Comparison of ENCODE assay signal across 21 cellular contexts in the genomic region with DNA sequence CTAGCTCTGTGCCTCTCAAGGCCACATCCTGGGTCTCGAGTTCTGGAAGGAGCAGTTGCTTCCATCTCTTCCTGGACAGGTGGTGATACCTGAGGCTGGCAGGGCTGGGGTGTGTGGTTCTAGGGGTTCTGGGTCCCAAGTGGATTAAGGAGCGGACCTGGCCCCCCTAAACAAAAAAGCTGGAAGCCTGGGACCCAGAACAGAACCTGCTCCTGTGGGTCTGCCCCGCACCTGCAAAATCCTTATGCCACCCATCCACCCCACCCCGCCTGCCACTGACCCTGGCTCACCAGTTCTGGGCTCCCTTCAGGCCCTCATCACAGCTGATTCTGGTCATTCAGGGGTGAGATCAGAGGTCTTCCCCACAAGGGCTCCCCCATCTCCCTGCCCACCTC. TPM values are rescaled to one million over a fixed set of nuclear protein-coding genes. Genes with fewer than 3 reads are reported as not detected.
DNase-seq lines count a peak whose midpoint lies in the region; ATAC-seq and TF ChIP-seq lines count a peak whose summit lies in the region.
"Had no signal": no experiment of that assay in that cellular context is flagged by ENCODE, and none has a peak within 500 bp of the region (broad histone marks: within the 10 kb centered on the region; RNA-seq: fewer than 3 reads in every experiment).

No MANE protein-coding gene starts in this region.

- H3K27me3 Mint-ChIP-seq in activated T-helper 17 cell treated with anti-CD3 and anti-CD28 coated beads, Interleukin-2, amount 50 U/mL, for 72 hours, result no peaks in the 10 kb centered on the region

- WGBS in neuronal stem cell (ENCODE audit: extremely low coverage in 2 of 2, insufficient read length in 2 of 2, insufficient replicate concordance in 1 of 2), 2 donors, result no CpG with 5 or more reads among the region's 4 CpGs
- 96 to 97% methylated on average over 2 to 4 of the region's 4 CpGs for WGBS in GM23248 (ENCODE audit: low coverage in 1 of 2, low lambda C conversion rate in 2 of 2, missing lambda C conversion rate in 2 of 2), 2 experiments

- H4K20me1 ChIP-seq in MM.1S (ENCODE audit: insufficient read depth, low read length) (no peaks in the 10 kb centered on the region), GM23248 (ENCODE audit: insufficient read depth) (no peaks in the 10 kb centered on the region)

- no peak overlapping the region for H3K4me3 Mint-ChIP-seq in activated T-helper 17 cell treated with anti-CD3 and anti-CD28 coated beads, Interleukin-2, amount 50 U/mL, for 72 hours
- H3K4me3 Mint-ChIP-seq: mesothelial cell of epicardium, neural crest cell had no signal

- H3K4me1 ChIP-seq in neuronal stem cell (ENCODE audit: control insufficient read depth in 2 of 2, insufficient read depth in 1 of 2, low read depth in 1 of 2, low read length in 2 of 2), result peaks cover 4 to 5% of the 10 kb centered on the region in 2 donors
- no peaks in the 10 kb centered on the region for H3K4me1 ChIP-seq in MM.1S (ENCODE audit: low read length)
- H3K4me1 ChIP-seq in GM23248 (ENCODE audit: insufficient read depth), result peaks cover 26% of the 10 kb centered on the region
- H3K4me1 ChIP-seq: foreskin keratinocyte, transverse colon had no signal

- H3K9ac ChIP-seq in neuronal stem cell (ENCODE audit: low read depth, low read length, poor library complexity) (no peak overlapping the region), MM.1S (ENCODE audit: low read length) (no peak overlapping the region), GM23248 (no peak overlapping the region)

- H3K9me2 ChIP-seq in MM.1S (replicated peaks; ENCODE audit: insufficient read depth, low read length), result no peaks in the 10 kb centered on the region
- H3K9me2 ChIP-seq in GM23248 (ENCODE audit: insufficient read depth), result no peaks in the 10 kb centered on the region

- H3K27me3 ChIP-seq in neuronal stem cell (ENCODE audit: control insufficient read depth in 3 of 3, insufficient read depth in 3 of 3, low read depth in 1 of 3, low read length in 3 of 3), result no peaks in the 10 kb centered on the region
- H3K27me3 ChIP-seq in MM.1S (replicated peaks; ENCODE audit: insufficient read depth, low read length), result no peaks in the 10 kb centered on the region
- H3K27me3 ChIP-seq in GM23248 (replicated peaks; ENCODE audit: insufficient read depth), result no peaks in the 10 kb centered on the region
- H3K27me3 ChIP-seq: cardiac muscle cell, foreskin keratinocyte, transverse colon had no signal

- H3K4me1 Mint-ChIP-seq in activated T-helper 17 cell treated with anti-CD3 and anti-CD28 coated beads, Interleukin-2, amount 50 U/mL, for 72 hours, result peaks cover 20% of the 10 kb centered on the region

- H3K14ac ChIP-seq in neuronal stem cell (ENCODE audit: low read length), result no peak overlapping the region

- in situ Hi-C loops in GM23248 (cut with MboI), result no loop called here

- no peak overlapping the region for H3K23ac ChIP-seq in neuronal stem cell (ENCODE audit: low read depth, low read length, poor library complexity)

- no peak overlapping the region for H4K91ac ChIP-seq in neuronal stem cell (ENCODE audit: low read depth, low read length, poor library complexity)

- H3F3A ChIP-seq in MM.1S (ENCODE audit: insufficient read depth, low read length), result no peaks in the 10 kb centered on the region
- H3F3A ChIP-seq in GM23248 (ENCODE audit: insufficient read depth), result peaks cover 25% of the 10 kb centered on the region; the same call in 1 of the 2 replicates

- H3K4ac ChIP-seq in neuronal stem cell (ENCODE audit: low read length), result no peak overlapping the region

- H3K9me3 Mint-ChIP-seq in activated T-helper 17 cell treated with anti-CD3 and anti-CD28 coated beads, Interleukin-2, amount 50 U/mL, for 72 hours, result no peaks in the 10 kb centered on the region
- H3K9me3 Mint-ChIP-seq: mesothelial cell of epicardium, neural crest cell had no signal

- TF ChIP-seq CTCF in MM.1S (IDR thresholded peaks at IDR 0.05; ENCODE audit: low read length), result no peak

- no peak overlapping the region for H2BK15ac ChIP-seq in neuronal stem cell (ENCODE audit: low read length)

- H3K27ac ChIP-seq in neuronal stem cell (replicated peaks; ENCODE audit: low read length) (no peak overlapping the region), MM.1S (ENCODE audit: low read length) (no peak overlapping the region), GM23248 (no peak overlapping the region)
- H3K27ac ChIP-seq: cardiac muscle cell, foreskin keratinocyte, transverse colon had no signal

- no peaks in the 10 kb centered on the region for H3K79me2 ChIP-seq in MM.1S (ENCODE audit: low read length)
- H3K79me2 ChIP-seq in GM23248 (ENCODE audit: insufficient read depth), result no peaks in the 10 kb centered on the region

- peak overlapping the region; percentile 27 for H2BK5ac ChIP-seq in neuronal stem cell (ENCODE audit: low read length)

- H2BK120ac ChIP-seq in neuronal stem cell (ENCODE audit: low read depth, low read length), result no peak overlapping the region

- H2AFZ ChIP-seq in neuronal stem cell (ENCODE audit: low read length) (no peak overlapping the region), MM.1S (ENCODE audit: low read length) (no peak overlapping the region), GM23248 (no peak overlapping the region)

- peak overlapping the region; percentile 80 for H3K27ac Mint-ChIP-seq in activated T-helper 17 cell treated with anti-CD3 and anti-CD28 coated beads, Interleukin-2, amount 50 U/mL, for 72 hours
- H3K27ac Mint-ChIP-seq: mesothelial cell of epicardium had no signal

- no peak overlapping the region for H3K4me3 ChIP-seq in neuronal stem cell (ENCODE audit: low read length in 2 of 2)
- H3K4me3 ChIP-seq in MM.1S (ENCODE audit: low read length), result no peak overlapping the region
- no peak overlapping the region for H3K4me3 ChIP-seq in GM23248
- H3K4me3 ChIP-seq: cardiac muscle cell, transverse colon had no signal

- no peak overlapping the region for H2BK12ac ChIP-seq in neuronal stem cell (ENCODE audit: low read length)

- H3K79me1 ChIP-seq in neuronal stem cell (ENCODE audit: low read depth, low read length), result no peaks in the 10 kb centered on the region

- H3K9me3 ChIP-seq in neuronal stem cell (replicated peaks in 1 of 2; ENCODE audit: control insufficient read depth in 2 of 2, insufficient read depth in 1 of 2, low read depth in 1 of 2, low read length in 2 of 2) (no peaks in the 10 kb centered on the region), MM.1S (replicated peaks; ENCODE audit: insufficient read depth, low read length) (no peaks in the 10 kb centered on the region), GM23248 (ENCODE audit: low read depth) (no peaks in the 10 kb centered on the region)
- H3K9me3 ChIP-seq: transverse colon had no signal

- no peak overlapping the region for H4K8ac ChIP-seq in neuronal stem cell (ENCODE audit: low read depth, low read length)

- H3K36me3 ChIP-seq in neuronal stem cell (replicated peaks in 1 of 2; ENCODE audit: control insufficient read depth in 2 of 2, insufficient read depth in 2 of 2, low read length in 2 of 2) (peaks cover 19 to 42% of the 10 kb centered on the region in 2 donors), MM.1S (replicated peaks; ENCODE audit: insufficient read depth, low read length) (no peaks in the 10 kb centered on the region), GM23248 (ENCODE audit: low read depth) (peaks cover 14% of the 10 kb centered on the region)

- DNase-seq in activated effector memory CD4-positive, alpha-beta T cell treated with anti-CD3 and anti-CD28 coated beads, Interleukin-2, amount 50 U/mL, for 16 hours, result peak; percentile 41
- DNase-seq in activated effector memory CD4-positive, alpha-beta T cell treated with Interleukin-2 at 50 U/mL for 16 hours, result no peak
- DNase-seq in GM03348 (ENCODE audit: low spot score), result peak; percentile 5
- no peak for DNase-seq in neuronal stem cell (ENCODE audit: low spot score)
- no peak for DNase-seq in MM.1S
- DNase-seq in GM23248, result no peak
- DNase-seq: activated CD4-positive, alpha-beta T cell treated with anti-CD3 and anti-CD28 coated beads, Interleukin-2, amount 50 U/mL, for 4 hours; erythroblast; foreskin keratinocyte; GF-D8; KBM-7; NCI-H1694 treated with DMSO at 0.1 percent for 48 hours; SHP77 treated with DMSO at 0.1 percent for 48 hours; stimulated activated CD4-positive, alpha-beta T cell treated with anti-CD3 and anti-CD28 coated beads, Interleukin-2, amount 100 ng/mL, for 24 hours; stimulated activated naive CD4-positive, alpha-beta T cell treated with Interleukin-2 at 50 U/mL for 16 hours; transverse colon had no signal

- H3K36me3 Mint-ChIP-seq in activated T-helper 17 cell treated with anti-CD3 and anti-CD28 coated beads, Interleukin-2, amount 50 U/mL, for 72 hours (ENCODE audit: low read depth), result peaks cover 84% of the 10 kb centered on the region

- no peak overlapping the region for H3K4me2 ChIP-seq in neuronal stem cell (ENCODE audit: insufficient read depth, low read length, poor library complexity, severe bottlenecking)
- no peak overlapping the region for H3K4me2 ChIP-seq in MM.1S (ENCODE audit: low read depth, low read length)
- H3K4me2 ChIP-seq in GM23248 (ENCODE audit: unreplicated experiment), result no peak overlapping the region

- H3K18ac ChIP-seq in neuronal stem cell (ENCODE audit: low read length), result peak overlapping the region; percentile 44

- no peak overlapping the region for H2AK5ac ChIP-seq in neuronal stem cell (ENCODE audit: low read depth, low read length)

- ATAC-seq in activated T-helper 17 cell treated with anti-CD3 and anti-CD28 coated beads, Interleukin-2, amount 50 U/mL, for 72 hours (replicated peaks), result no peak
- ATAC-seq in HG03469 (IDR thresholded peaks at IDR 0.05; ENCODE audit: unreplicated experiment), result no peak

RNA-seq across cellular contexts. Expression of a gene that starts 44.8 kb away (rescaled TPM):
- 100 to 1,000 TPM; 156 to 173 TPM for total RNA-seq in activated T-helper 17 cell treated with anti-CD3 and anti-CD28 coated beads, Interleukin-2, amount 50 U/mL, for 72 hours
- polyA plus RNA-seq in neuronal stem cell (2013, experiment 1 of 2), result 3.6 TPM
- 3.3 TPM for polyA plus RNA-seq in neuronal stem cell (2013, experiment 2 of 2)
- total RNA-seq in GM23248 (2014; rRNA removed; shearing (Covaris generic)), result 87.4 and 90.5 TPM in 2 replicates
- polyA plus RNA-seq in GM23248 (2016; fragmentation: Nextera tagmentation; extraction: Ambion mirVana), result 31.9 and 32.7 TPM in 2 replicates

RNA-seq across cellular contexts. Expression of a gene that starts 57.7 kb away (rescaled TPM):
- total RNA-seq in activated T-helper 17 cell treated with anti-CD3 and anti-CD28 coated beads, Interleukin-2, amount 50 U/mL, for 72 hours, result 10 to 100 TPM; 53.5 to 63.9 TPM
- polyA plus RNA-seq in neuronal stem cell (2013, experiment 1 of 2), result 185 TPM
- 195 TPM for polyA plus RNA-seq in neuronal stem cell (2013, experiment 2 of 2)
- 34.5 and 35.8 TPM in 2 replicates for total RNA-seq in GM23248 (2014; rRNA removed; shearing (Covaris generic))
- 20.3 and 31.1 TPM in 2 replicates for polyA plus RNA-seq in GM23248 (2016; fragmentation: Nextera tagmentation; extraction: Ambion mirVana)

Comparison
In these comparisons a context has a peak if more than half of its experiments do, and no peak if none do; other contexts are left out.
1. DNase-seq: peak in activated effector memory CD4-positive, alpha-beta T cell treated with anti-CD3 and anti-CD28 coated beads, Interleukin-2, amount 50 U/mL, for 16 hours (single experiment) and GM03348 (single experiment); none in activated effector memory CD4-positive, alpha-beta T cell treated with Interleukin-2 at 50 U/mL for 16 hours (single experiment), neuronal stem cell (single experiment), MM.1S (single experiment) and GM23248 (single experiment).